Comparison of ENCODE assay signal across 9 cellular contexts in the genomic region with DNA sequence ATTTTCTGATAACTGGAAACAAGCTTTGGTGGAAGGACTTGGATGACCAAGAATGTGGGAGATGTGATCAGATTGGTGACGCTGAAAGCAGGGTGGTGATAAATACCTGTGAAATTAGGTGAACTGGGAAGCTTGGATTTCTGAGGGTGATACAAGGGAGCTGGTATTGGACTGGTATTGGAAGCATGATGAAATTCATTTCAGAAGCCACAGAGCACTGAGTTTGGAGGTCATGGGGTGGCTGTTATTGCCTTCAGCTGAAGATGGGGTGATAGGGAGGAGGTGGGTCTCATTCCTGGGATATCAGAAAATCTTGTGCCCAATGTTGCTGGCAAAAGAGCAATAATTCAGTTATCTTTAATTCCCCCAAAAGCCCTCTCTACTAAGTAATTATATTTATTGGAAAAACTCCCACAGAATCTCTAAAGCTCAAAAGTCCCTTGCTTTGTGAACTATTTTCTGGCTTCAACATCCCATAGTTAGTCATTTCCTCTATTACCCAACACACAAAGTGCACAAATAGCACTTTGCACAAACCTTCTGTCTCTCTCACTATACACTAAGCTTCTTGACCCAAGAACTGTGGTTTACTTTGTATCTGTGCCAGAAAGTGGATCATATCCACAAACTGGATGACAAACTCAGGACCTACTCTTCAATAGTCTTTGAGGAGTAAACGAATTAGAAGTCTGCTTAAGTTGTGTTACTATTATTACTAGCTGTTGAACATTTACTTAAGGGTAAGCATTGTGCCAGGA. TPM values are rescaled to one million over a fixed set of nuclear protein-coding genes. Genes with fewer than 3 reads are reported as not detected.
DNase-seq lines count a peak whose midpoint lies in the region; ATAC-seq and TF ChIP-seq lines count a peak whose summit lies in the region.
"Had no signal": no experiment of that assay in that cellular context is flagged by ENCODE, and none has a peak within 500 bp of the region (broad histone marks: within the 10 kb centered on the region; RNA-seq: fewer than 3 reads in every experiment).

No MANE protein-coding gene starts in this region.

- H3K27ac Mint-ChIP-seq in H9 = peak overlapping the region in 1 of 3 experiments; percentile 23; a peak in 1 of 7 replicates

- peak; percentile 54 for ATAC-seq in omental fat pad (ENCODE audit: low FRiP score)

- no peaks in the 10 kb centered on the region for H3K9me2 ChIP-seq in MM.1S (replicated peaks; ENCODE audit: insufficient read depth, low read length)

- no peaks in the 10 kb centered on the region for H3K23me2 ChIP-seq in H9 (ENCODE audit: insufficient read length, low read depth, low read length, poor library complexity, severe bottlenecking)

- no peak overlapping the region for H3K9ac ChIP-seq in H9 (ENCODE audit: extremely low read depth, insufficient read length, low read length)
- H3K9ac ChIP-seq in MM.1S (ENCODE audit: low read length) = no peak overlapping the region

- no peak overlapping the region for H3K4ac ChIP-seq in H9 (ENCODE audit: low read depth, low read length)

- H2BK15ac ChIP-seq in H9 (ENCODE audit: low read depth, low read length) = no peak overlapping the region

- H4K8ac ChIP-seq in H9 (replicated peaks; ENCODE audit: insufficient read length, low read depth, low read length) = no peak overlapping the region

- H3K79me2 ChIP-seq in H9 (ENCODE audit: insufficient read depth, low read length) = no peaks in the 10 kb centered on the region
- H3K79me2 ChIP-seq in MM.1S (ENCODE audit: low read length) = no peaks in the 10 kb centered on the region

- H2AFZ ChIP-seq in H9 (ENCODE audit: low read length) (no peak overlapping the region), MM.1S (ENCODE audit: low read length) (no peak overlapping the region)

- H3K56ac ChIP-seq in H9 (ENCODE audit: insufficient read length, low read depth, low read length) = no peak overlapping the region

- no peak overlapping the region for H4K5ac ChIP-seq in H9 (ENCODE audit: insufficient read length, low read depth, low read length)

- H3K27ac ChIP-seq in epithelial cell of prostate (peak overlapping the region; percentile 78), H9 (ENCODE audit: insufficient read length, low read depth, low read length) (no peak overlapping the region), MM.1S (ENCODE audit: low read length) (no peak overlapping the region)

- no peak overlapping the region for H3K18ac ChIP-seq in H9 (ENCODE audit: insufficient read length, low read depth, low read length)

- DNase-seq in EL (peak; percentile 94), NOMO-1 treated with dmso at 0.1 percent for 144 hours (lab: John Stamatoyannopoulos, UW; ENCODE audit: unreplicated experiment) (peak; percentile 76), epithelial cell of prostate (ENCODE audit: low read depth, low spot score) (peak; percentile 90), omental fat pad (ENCODE audit: low spot score) (no peak), H9 (no peak), MM.1S (no peak), NCI-H2029 (lab: John Stamatoyannopoulos, UW) (no peak), UCSD-AML1 (lab: John Stamatoyannopoulos, UW; ENCODE audit: unreplicated experiment) (no peak)

- no peaks in the 10 kb centered on the region for H3K27me3 ChIP-seq in H9 (ENCODE audit: insufficient read depth, low read length)
- no peaks in the 10 kb centered on the region for H3K27me3 ChIP-seq in MM.1S (replicated peaks; ENCODE audit: insufficient read depth, low read length)

- no peak overlapping the region for H3T11ph ChIP-seq in H9 (ENCODE audit: low read length)

- H2AK5ac ChIP-seq in H9 (ENCODE audit: insufficient read length, low read length) = no peak overlapping the region

- no peak overlapping the region for H2BK120ac ChIP-seq in H9 (ENCODE audit: low read depth, low read length, poor library complexity, severe bottlenecking)

- H3K27me3 Mint-ChIP-seq in H9 (ENCODE audit: low read depth) = no peaks in the 10 kb centered on the region

- no peak overlapping the region for H4K91ac ChIP-seq in H9 (ENCODE audit: insufficient read length, low read depth, low read length)

- H3K14ac ChIP-seq in H9 (ENCODE audit: insufficient read depth, low read length) = no peak overlapping the region

- H2BK5ac ChIP-seq in H9 (ENCODE audit: insufficient read length, low read length) = no peak overlapping the region

- no peaks in the 10 kb centered on the region for H3K4me1 Mint-ChIP-seq in H9

- H3K4me2 ChIP-seq in H9 (ENCODE audit: insufficient read depth, insufficient read length, low read length) (no peak overlapping the region), MM.1S (ENCODE audit: low read depth, low read length) (no peak overlapping the region)

- no peaks in the 10 kb centered on the region for H3K79me1 ChIP-seq in H9 (ENCODE audit: insufficient read depth, low read depth, low read length, poor library complexity, severe bottlenecking)

- H2BK12ac ChIP-seq in H9 (ENCODE audit: insufficient read length, low read depth, low read length) = no peak overlapping the region

- H2BK20ac ChIP-seq in H9 (ENCODE audit: low read depth, low read length, poor library complexity, severe bottlenecking) = no peak overlapping the region

- no peaks in the 10 kb centered on the region for H3K36me3 ChIP-seq in MM.1S (replicated peaks; ENCODE audit: insufficient read depth, low read length)

- no peak overlapping the region for H3K4me3 ChIP-seq in MM.1S (ENCODE audit: low read length)
- H3K4me3 ChIP-seq: skin epidermis had no signal

- H3K9me3 ChIP-seq in H9 (ENCODE audit: control insufficient read depth, low read depth, low read length) (no peaks in the 10 kb centered on the region), MM.1S (replicated peaks; ENCODE audit: insufficient read depth, low read length) (no peaks in the 10 kb centered on the region)

- H3F3A ChIP-seq in MM.1S (ENCODE audit: insufficient read depth, low read length) = no peaks in the 10 kb centered on the region

- H3K4me1 ChIP-seq in H9 (ENCODE audit: insufficient read depth, low read length) (no peaks in the 10 kb centered on the region), MM.1S (ENCODE audit: low read length) (no peaks in the 10 kb centered on the region)

- H4K20me1 ChIP-seq in H9 (ENCODE audit: control insufficient read depth, insufficient read depth, insufficient read length) (no peaks in the 10 kb centered on the region), MM.1S (ENCODE audit: insufficient read depth, low read length) (no peaks in the 10 kb centered on the region)

- H3K23ac ChIP-seq in H9 (ENCODE audit: insufficient read length, low read depth, low read length) = no peak overlapping the region

- WGBS in H9 (ENCODE audit: extremely low coverage, insufficient read length, low lambda C conversion rate) = no CpG with 5 or more reads among the region's 2 CpGs

- H3K9me3 Mint-ChIP-seq in H9 = no peaks in the 10 kb centered on the region

- TF ChIP-seq CTCF in omental fat pad (IDR thresholded peaks at IDR 0.05) = no peak
- no peak for TF ChIP-seq CTCF in H9 (conservative IDR thresholded peaks at IDR 0.05)
- TF ChIP-seq CTCF in MM.1S (IDR thresholded peaks at IDR 0.05; ENCODE audit: low read length) = no peak

- no peak overlapping the region for H3K4me3 Mint-ChIP-seq in H9

- H3K36me3 Mint-ChIP-seq in H9 (ENCODE audit: insufficient read depth in 1 of 3, low read depth in 3 of 3) = no peaks in the 10 kb centered on the region

RNA-seq across cellular contexts. Expression of a gene that starts 23.1 kb away (rescaled TPM):
- total RNA-seq in omental fat pad (10 to 100 TPM; 78.7 to 86.1 (median 83.2) TPM), H9 (2021) (8.3 and 9.0 TPM in 2 replicates)

Comparison
In these comparisons a context has a peak if more than half of its experiments do, and no peak if none do; other contexts are left out.
1. DNase-seq: peak in EL (single experiment), NOMO-1 treated with dmso at 0.1 percent for 144 hours (single experiment) and epithelial cell of prostate (single experiment); none in omental fat pad (single experiment), H9 (single experiment), MM.1S (single experiment), NCI-H2029 (single experiment) and UCSD-AML1 (single experiment).